Comparison of ENCODE assay signal across 16 cellular contexts in genomic region chr10:117757121-117757795, GRCh38.
A peak's percentile ranks its signal among the peaks of the same experiment; 100 is the strongest.
DNase-seq lines count a peak whose midpoint lies in the region; ATAC-seq and TF ChIP-seq lines count a peak whose summit lies in the region.
"Had no signal": no experiment of that assay in that cellular context is flagged by ENCODE, and none has a peak within 500 bp of the region (broad histone marks: within the 10 kb centered on the region; RNA-seq: fewer than 3 reads in every experiment).

No MANE protein-coding gene starts in this region.

- TF ChIP-seq POLR2A in HCT116 (IDR thresholded peaks at IDR 0.05; ENCODE audit: borderline replicate concordance, extremely low read depth, insufficient read depth, insufficient read length) = no peak

- RAD21 ChIA-PET in HCT116 (lab: Charles Lee; ENCODE audit: low non-redundant PET in 1 of 2, low total read pairs in 2 of 2, uncharacterized antibody in 2 of 2, unreplicated experiment in 2 of 2) = no interaction called here

- no peaks in the 10 kb centered on the region for H3K36me3 ChIP-seq in HCT116 (ENCODE audit: control insufficient read depth in 1 of 2, insufficient read depth in 2 of 2, low read length in 2 of 2)
- H3K36me3 ChIP-seq: Peyer's patch had no signal

- H3K4me1 ChIP-seq in HCT116 (ENCODE audit: control insufficient read depth in 1 of 2, insufficient read depth in 2 of 2, low read length in 2 of 2) (no peaks in the 10 kb centered on the region), foreskin keratinocyte (no peaks in the 10 kb centered on the region)
- H3K4me1 ChIP-seq: Caco-2, Peyer's patch had no signal

- DNase-seq in NCI-H1417 (lab: John Stamatoyannopoulos, UW) = peak in 2 of 3 experiments; percentile 1 to 2
- no peak for DNase-seq in NCI-H1417 treated with DMSO at 0.1 percent for 48 hours (lab: John Stamatoyannopoulos, UW)
- DNase-seq in HCT116 (ENCODE audit: low read depth, low spot score) = no peak
- DNase-seq in renal cortical epithelial cell (ENCODE audit: low read depth) = peak; percentile 51
- DNase-seq in activated CD8-positive, alpha-beta memory T cell treated with anti-CD3 and anti-CD28 coated beads, Interleukin-2, amount 50 U/mL, for 48 hours = no peak
- no peak for DNase-seq in foreskin keratinocyte
- DNase-seq: 8988T, KBM-7, NCI-H1048, NCI-H187 treated with DMSO at 0.1 percent for 48 hours, Peyer's patch, SHP77 had no signal

- intact Hi-C loops in HCT116 (cut with micrococcal nuclease) = loop anchor here (10.0 kb wide), 1 partner anchor 222 kb away; no protein-coding TSS in a partner anchor

- H4K20me1 ChIP-seq in HCT116 (ENCODE audit: insufficient read depth) = no peaks in the 10 kb centered on the region

- H3K9me3 ChIP-seq in HCT116 (ENCODE audit: control insufficient read depth in 1 of 2, insufficient read depth in 1 of 2, low read depth in 1 of 2, low read length in 2 of 2) = no peaks in the 10 kb centered on the region
- H3K9me3 ChIP-seq: Caco-2, Peyer's patch had no signal

- ATAC-seq in HCT116 (0 out of 2 replicates have a peak, but pooled peaks have one; percentile 37), foreskin keratinocyte (no peak), HG02642 (IDR thresholded peaks at IDR 0.05; ENCODE audit: poor library complexity, unreplicated experiment) (no peak)
- ATAC-seq: SK-N-SH treated with all-trans-retinoic acid at 6 μM for 48 hours had no signal

- H3K4me3 ChIP-seq in HCT116 (replicated peaks in 1 of 2; ENCODE audit: low read depth in 1 of 2, low read length in 2 of 2) = no peak overlapping the region
- H3K4me3 ChIP-seq: Peyer's patch had no signal

- no peaks in the 10 kb centered on the region for H3K9me2 ChIP-seq in HCT116 (ENCODE audit: insufficient read depth)

- H3K27me3 ChIP-seq in HCT116 (ENCODE audit: insufficient read depth, low read length) (peaks cover 39% of the 10 kb centered on the region), foreskin keratinocyte (no peaks in the 10 kb centered on the region)
- H3K27me3 ChIP-seq: Peyer's patch had no signal

- no peaks in the 10 kb centered on the region for H3K79me2 ChIP-seq in HCT116 (ENCODE audit: insufficient read depth, low read length)

- H3K27ac ChIP-seq in HCT116 (ENCODE audit: low read depth, low read length) (no peak overlapping the region), cingulate gyrus (ENCODE audit: low read depth, low read length) (peak overlapping the region; percentile 1), foreskin keratinocyte (no peak overlapping the region)
- H3K27ac ChIP-seq: Peyer's patch had no signal

- H2AFZ ChIP-seq in HCT116 (ENCODE audit: low read depth, low read length, poor library complexity, severe bottlenecking) = peak overlapping the region; percentile 95

- BruUV-seq in HCT116 (replicated peaks; lab: Mats Ljungman, UMichigan) = no TSS peak

- POLR2A ChIA-PET in HCT116 (lab: Charles Lee) = no interaction called here

- CTCF ChIA-PET in HCT116 (lab: Charles Lee) = interaction anchor here (1.3 kb wide), 1 partner anchor 16 kb away, joined by 3 read pairs; no protein-coding TSS in a partner anchor

- no peak for TF ChIP-seq RAD21 in HCT116 (IDR thresholded peaks at IDR 0.05; ENCODE audit: low read depth)

- no peak overlapping the region for H3K9ac ChIP-seq in HCT116 (ENCODE audit: low read length)

- H3K4me2 ChIP-seq in HCT116 (ENCODE audit: low read length) = peak overlapping the region; percentile 41; the same call in 1 of the 2 replicates

- TF ChIP-seq CTCF in HCT116 (IDR thresholded peaks at IDR 0.05 in 2 of 3, conservative IDR thresholded peaks at IDR 0.05 in 1 of 3; ENCODE audit: borderline replicate concordance in 1 of 3, insufficient read depth in 1 of 3, low read depth in 2 of 3, low read length in 2 of 3) (no peak), foreskin keratinocyte (conservative IDR thresholded peaks at IDR 0.05) (no peak)

TF ChIP-seq in HCT116, 20 proteins besides CTCF, POLR2A, EP300 and RAD21:
- no peak for TF ChIP-seq SP1 (IDR thresholded peaks at IDR 0.05; ENCODE audit: low read depth)
- TF ChIP-seq, protein P1, sequence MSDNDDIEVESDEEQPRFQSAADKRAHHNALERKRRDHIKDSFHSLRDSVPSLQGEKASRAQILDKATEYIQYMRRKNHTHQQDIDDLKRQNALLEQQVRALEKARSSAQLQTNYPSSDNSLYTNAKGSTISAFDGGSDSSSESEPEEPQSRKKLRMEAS (IDR thresholded peaks at IDR 0.05) = no peak
- no peak for TF ChIP-seq CEBPB (IDR thresholded peaks at IDR 0.05; ENCODE audit: low read depth)
- no peak for TF ChIP-seq ZBTB33 (IDR thresholded peaks at IDR 0.05; ENCODE audit: extremely low read depth, insufficient replicate concordance, low read length)
- TF ChIP-seq JUND (IDR thresholded peaks at IDR 0.05) = no peak
- TF ChIP-seq ZFX (IDR thresholded peaks at IDR 0.05) = no peak
- no peak for TF ChIP-seq EGR1 (IDR thresholded peaks at IDR 0.05; ENCODE audit: low read depth)
- TF ChIP-seq FOSL1 (IDR thresholded peaks at IDR 0.05; ENCODE audit: low read depth) = no peak
- TF ChIP-seq YY1 (IDR thresholded peaks at IDR 0.05; ENCODE audit: extremely low read depth, insufficient replicate concordance, low read depth, low read length) = no peak
TF ChIP-seq in HCT116: peak in this region for 0.

Comparison
In these comparisons a context has a peak if more than half of its experiments do, and no peak if none do; other contexts are left out.
1. DNase-seq: peak in NCI-H1417 (2 of 3) and renal cortical epithelial cell (single experiment); none in NCI-H1417 treated with DMSO at 0.1 percent for 48 hours (single experiment), HCT116 (single experiment), activated CD8-positive, alpha-beta memory T cell treated with anti-CD3 and anti-CD28 coated beads, Interleukin-2, amount 50 U/mL, for 48 hours (single experiment) and foreskin keratinocyte (0 of 2).